5 cellular contexts compared by ENCODE assay signal in the genomic region with DNA sequence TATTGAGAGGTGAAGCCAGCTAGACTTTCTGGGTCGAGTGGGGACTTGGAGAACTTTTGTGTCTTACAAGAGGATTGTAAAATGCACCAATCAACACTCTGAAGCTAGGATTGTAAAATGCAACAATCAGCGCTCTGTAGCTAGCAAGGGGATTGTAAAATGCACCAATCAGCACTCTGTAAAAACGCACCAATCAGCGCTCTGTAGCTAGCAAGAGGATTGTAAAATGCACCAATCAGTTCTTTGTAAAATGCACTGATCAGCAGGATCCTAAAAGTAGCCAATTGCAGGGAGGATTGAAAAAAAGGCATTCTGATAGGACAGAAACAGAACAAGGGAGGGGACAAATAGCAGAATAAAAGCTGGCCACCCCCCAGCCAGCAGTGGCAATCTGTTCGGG.
DNase-seq lines count a peak whose midpoint lies in the region; ATAC-seq, FAIRE-seq and TF ChIP-seq lines count a peak whose summit lies in the region.
"Not testable (repeated sequence)": the region's sequence is repeated elsewhere in the genome, so short reads cannot be mapped to it uniquely, and the experiment has no call there.

No MANE protein-coding gene starts in this region.

- FAIRE-seq in A549 (lab: Jason Lieb, UNC); K562 (lab: Jason Lieb, UNC); H1 (lab: Jason Lieb, UNC); HepG2 (lab: Jason Lieb, UNC): not testable (repeated sequence)

- not testable (repeated sequence) for H2BK120ac ChIP-seq in H1 (replicated peaks; ENCODE audit: low read depth, low read length)

- not testable (repeated sequence) for TF ChIP-seq RAD21 in A549 (conservative IDR thresholded peaks at IDR 0.05 in 1 of 2, IDR thresholded peaks at IDR 0.05 in 1 of 2); K562 (CRISPR knock-in tag; conservative IDR thresholded peaks at IDR 0.05 in 1 of 2, IDR thresholded peaks at IDR 0.05 in 1 of 2); H1 (IDR thresholded peaks at IDR 0.05 in 1 of 2, conservative IDR thresholded peaks at IDR 0.05 in 1 of 2; ENCODE audit: low read depth in 2 of 2, low read length in 2 of 2); HepG2 (CRISPR knock-in tag; IDR thresholded peaks at IDR 0.05)

- not testable (repeated sequence) for H3K9me1 ChIP-seq in K562 (ENCODE audit: control insufficient read depth, insufficient read depth, low read length)

- not testable (repeated sequence) for H4K5ac ChIP-seq in H1 (ENCODE audit: insufficient read length, low read depth, low read length)

- DNase-seq in A549 (ENCODE audit: low read depth in 1 of 2, low spot score in 1 of 2); K562 (ENCODE audit: extremely low read depth in 1 of 4, low spot score in 3 of 4); H1 (ENCODE audit: low read depth in 1 of 2, low spot score in 2 of 2); HepG2 (ENCODE audit: low spot score): not testable (repeated sequence)

- not testable (repeated sequence) for H3K23me2 ChIP-seq in H1 (ENCODE audit: low read depth, low read length)

- not testable (repeated sequence) for H3K4me2 ChIP-seq in A549; OCI-LY1 (ENCODE audit: low read length); K562 (ENCODE audit: insufficient read depth, low read length); H1 (ENCODE audit: insufficient read depth in 1 of 2, low read depth in 2 of 2, low read length in 2 of 2); HepG2 (ENCODE audit: low read depth, low read length)

- not testable (repeated sequence) for H3K56ac ChIP-seq in H1 (replicated peaks; ENCODE audit: insufficient read length, low read depth, low read length)

- H3F3A ChIP-seq in OCI-LY1 (ENCODE audit: insufficient read depth, low read length) = not testable (repeated sequence)

- H3K79me2 ChIP-seq in OCI-LY1 (ENCODE audit: insufficient read depth, low read length); K562 (ENCODE audit: control insufficient read depth, insufficient read depth, low read length); H1 (ENCODE audit: control insufficient read depth in 1 of 2, insufficient read depth in 2 of 2, low read length in 2 of 2); HepG2 (ENCODE audit: insufficient read depth, low read length): not testable (repeated sequence)

- intact Hi-C loops in K562 (cut with micrococcal nuclease) = not testable (repeated sequence)
- intact Hi-C loops in HepG2 (cut with micrococcal nuclease; ENCODE audit: unreplicated experiment) = loop anchor here (10.0 kb wide), 1 partner anchor 140 kb away; no protein-coding TSS in a partner anchor

- H3K4me3 ChIP-seq in A549; OCI-LY1 (ENCODE audit: low read depth, low read length, poor library complexity, severe bottlenecking); K562; H1 (ENCODE audit: extremely low read depth in 1 of 4, insufficient read depth in 2 of 4, low read depth in 3 of 4, low read length in 4 of 4); HepG2 (replicated peaks in 1 of 3; ENCODE audit: insufficient read depth in 1 of 3, low read depth in 2 of 3, low read length in 3 of 3): not testable (repeated sequence)

- TF ChIP-seq CTCF in A549 (IDR thresholded peaks at IDR 0.05); OCI-LY1 (IDR thresholded peaks at IDR 0.05; ENCODE audit: low read length); K562 (IDR thresholded peaks at IDR 0.05 in 2 of 3, conservative IDR thresholded peaks at IDR 0.05 in 1 of 3; ENCODE audit: insufficient read depth in 2 of 3, low read depth in 1 of 3, low read length in 3 of 3); H1 (IDR thresholded peaks at IDR 0.05; ENCODE audit: control extremely low read depth in 1 of 3, insufficient read depth in 1 of 3, low read depth in 1 of 3, low read length in 3 of 3); HepG2 (CRISPR knock-in tag; IDR thresholded peaks at IDR 0.05): not testable (repeated sequence)

- not testable (repeated sequence) for H3K4ac ChIP-seq in H1 (replicated peaks; ENCODE audit: insufficient read length, low read depth, low read length)

- H2BK5ac ChIP-seq in H1 (ENCODE audit: low read depth, low read length) = not testable (repeated sequence)

- CTCF ChIA-PET in A549 (lab: Yijun Ruan, JAX) = interaction anchor here (0.6 to 1.7 kb wide), 3 partner anchors 14 to 286 kb away, joined by 3 read pairs; no protein-coding TSS in a partner anchor
- CTCF ChIA-PET in K562 (lab: Yijun Ruan, JAX; ENCODE audit: low intra/inter-chr PET ratio); HepG2 (lab: Yijun Ruan, JAX; ENCODE audit: low intra/inter-chr PET ratio, low total read pairs): not testable (repeated sequence)
- CTCF ChIA-PET in H1 (lab: Charles Lee; ENCODE audit: partially characterized antibody) = interaction anchor here (0.9 to 1.3 kb wide), 3 partner anchors 104 to 278 kb away, joined by 3 read pairs; no protein-coding TSS in a partner anchor

- H3K27me3 ChIP-seq in OCI-LY1 (ENCODE audit: insufficient read depth, low read length); K562 (ENCODE audit: control insufficient read depth in 2 of 2, insufficient read depth in 2 of 2, low read length in 2 of 2); H1 (replicated peaks in 1 of 4; ENCODE audit: control insufficient read depth in 3 of 4, extremely low read depth in 1 of 4, insufficient read depth in 3 of 4, low read length in 3 of 4); HepG2 (ENCODE audit: control insufficient read depth in 1 of 2, insufficient read depth in 2 of 2, low read length in 2 of 2): not testable (repeated sequence)

- 89% methylated on average over 5 of the region's 5 CpGs for WGBS in A549 (ENCODE audit: missing lambda C conversion rate)
- 58% methylated on average over 5 of the region's 5 CpGs for WGBS in K562 (ENCODE audit: insufficient coverage, low coverage, missing lambda C conversion rate)
- WGBS in H1 (ENCODE audit: extremely low coverage in 1 of 2, insufficient coverage in 1 of 2, insufficient read length in 1 of 2, insufficient replicate concordance in 2 of 2, low coverage in 1 of 2, low lambda C conversion rate in 2 of 2, missing lambda C conversion rate in 1 of 2), 2 experiments = 89% methylated on average over 5 of the region's 5 CpGs; no CpG with 5 or more reads in 1 of the 2 experiments
- WGBS in HepG2 (ENCODE audit: low lambda C conversion rate) = 77% methylated on average over 5 of the region's 5 CpGs

- in situ Hi-C loops in K562 (cut with MboI); HepG2 (cut with HindIII; ENCODE audit: extremely low pct_ligation_motif_present, low pct_unique_long_range_greater_than_20kb): not testable (repeated sequence)

- not testable (repeated sequence) for H3K14ac ChIP-seq in H1 (ENCODE audit: insufficient read length)

- H3K23ac ChIP-seq in H1 (ENCODE audit: insufficient read length) = not testable (repeated sequence)

- H3K9me3 ChIP-seq in A549; OCI-LY1 (ENCODE audit: low read length); K562 (replicated peaks; ENCODE audit: control insufficient read depth, insufficient read depth, low read depth, low read length); H1 (ENCODE audit: insufficient read depth in 2 of 2, low read depth in 1 of 2, low read length in 1 of 2); HepG2 (ENCODE audit: low read length): not testable (repeated sequence)

- not testable (repeated sequence) for H2BK15ac ChIP-seq in H1 (ENCODE audit: low read length)

- not testable (repeated sequence) for BruUV-seq in K562 (replicated peaks; lab: Mats Ljungman, UMichigan); HepG2 (replicated peaks; lab: Mats Ljungman, UMichigan)

- not testable (repeated sequence) for H4K91ac ChIP-seq in H1 (replicated peaks; ENCODE audit: insufficient read length, low read length)

- ATAC-seq in A549, K562, HepG2: not testable (repeated sequence)

- not testable (repeated sequence) for H3K9me2 ChIP-seq in OCI-LY1 (ENCODE audit: low read depth, low read length)

- TF ChIP-seq EP300 in A549 (IDR thresholded peaks at IDR 0.05); K562 (IDR thresholded peaks at IDR 0.05; ENCODE audit: low read length); H1 (IDR thresholded peaks at IDR 0.05; ENCODE audit: borderline replicate concordance in 1 of 2, low read depth in 2 of 2, low read length in 2 of 2); HepG2 (IDR thresholded peaks at IDR 0.05; ENCODE audit: low read depth in 2 of 2, low read length in 2 of 2); HepG2 (CRISPR knock-in tag; IDR thresholded peaks at IDR 0.05; ENCODE audit: borderline replicate concordance): not testable (repeated sequence)

- not testable (repeated sequence) for TF ChIP-seq POLR2A in A549 (IDR thresholded peaks at IDR 0.05; ENCODE audit: low read length); K562 (conservative IDR thresholded peaks at IDR 0.05); H1 (IDR thresholded peaks at IDR 0.05; ENCODE audit: control extremely low read depth in 1 of 2, low read depth in 2 of 2, low read length in 2 of 2); HepG2 (IDR thresholded peaks at IDR 0.05; ENCODE audit: insufficient read depth in 1 of 2, low read depth in 2 of 2, low read length in 2 of 2)

- H3K18ac ChIP-seq in H1 (ENCODE audit: extremely low read depth, low read length) = not testable (repeated sequence)

- H2BK12ac ChIP-seq in H1 (ENCODE audit: low read depth, low read length) = not testable (repeated sequence)

- H3K27ac ChIP-seq in A549; K562 (ENCODE audit: extremely low read depth, low read depth, low read length); H1 (ENCODE audit: low read depth, low read length); HepG2 (ENCODE audit: extremely low read length, insufficient read depth, low read length): not testable (repeated sequence)
- H3K27ac ChIP-seq in OCI-LY1 (ENCODE audit: low read depth, low read length, poor library complexity, severe bottlenecking) = peak overlapping the region; percentile 38

- not testable (repeated sequence) for H4K20me1 ChIP-seq in OCI-LY1 (ENCODE audit: insufficient read depth, low read length); K562 (replicated peaks; ENCODE audit: control insufficient read depth, insufficient read depth, low read length); H1 (replicated peaks in 1 of 2; ENCODE audit: control insufficient read depth in 1 of 2, insufficient read depth in 2 of 2, low read length in 2 of 2); HepG2 (ENCODE audit: insufficient read depth, low read length)

- H2AFZ ChIP-seq in OCI-LY1 (ENCODE audit: low read length); K562 (ENCODE audit: low read depth, low read length); H1 (ENCODE audit: low read length); HepG2 (ENCODE audit: low read length): not testable (repeated sequence)

- H3K79me1 ChIP-seq in H1 (ENCODE audit: low read depth, low read length) = not testable (repeated sequence)

- H3K9ac ChIP-seq in OCI-LY1 (ENCODE audit: low read length); K562 (ENCODE audit: insufficient read depth in 1 of 2, low read depth in 2 of 2, low read length in 2 of 2); H1 (replicated peaks in 1 of 4; ENCODE audit: extremely low read depth in 1 of 4, low read depth in 3 of 4, low read length in 3 of 4); HepG2 (ENCODE audit: insufficient read depth, low read depth, low read length): not testable (repeated sequence)

- H3K4me1 ChIP-seq in A549 (peaks cover 16% of the 10 kb centered on the region), OCI-LY1 (ENCODE audit: insufficient read depth, low read length, severe bottlenecking) (peaks cover 55% of the 10 kb centered on the region), HepG2 (ENCODE audit: insufficient read depth, low read length) (peaks cover 16% of the 10 kb centered on the region)
- H3K4me1 ChIP-seq in K562 (replicated peaks in 1 of 2; ENCODE audit: control insufficient read depth in 2 of 2, insufficient read depth in 2 of 2, low read length in 2 of 2); H1 (replicated peaks in 1 of 4; ENCODE audit: control insufficient read depth in 3 of 4, insufficient read depth in 4 of 4, low read length in 3 of 4): not testable (repeated sequence)

- not testable (repeated sequence) for H2BK20ac ChIP-seq in H1 (ENCODE audit: low read length)

- not testable (repeated sequence) for H3K36me3 ChIP-seq in OCI-LY1 (ENCODE audit: insufficient read depth, low read length); K562 (ENCODE audit: control insufficient read depth, insufficient read depth, low read length); H1 (ENCODE audit: control insufficient read depth in 2 of 4, insufficient read depth in 4 of 4, low read length in 3 of 4); HepG2 (replicated peaks in 1 of 2; ENCODE audit: control insufficient read depth in 1 of 2, insufficient read depth in 2 of 2, low read length in 2 of 2)

- H4K8ac ChIP-seq in H1 (ENCODE audit: extremely low read depth, insufficient read depth, low read length) = not testable (repeated sequence)

- POLR2A ChIA-PET in A549 (lab: Yijun Ruan, JAX); K562 (lab: Yijun Ruan, JAX); HepG2 (lab: Yijun Ruan, JAX): not testable (repeated sequence)
- POLR2A ChIA-PET in H1 (lab: Charles Lee; ENCODE audit: partially characterized antibody) = interaction anchor here (0.8 to 1.4 kb wide), 2 partner anchors 14 to 21 kb away, joined by 3 to 4 read pairs; no protein-coding TSS in a partner anchor

- not testable (repeated sequence) for H2AK5ac ChIP-seq in H1 (ENCODE audit: low read depth, low read length)
